Comparison of ENCODE assay signal across 8 cellular contexts in the genomic region with DNA sequence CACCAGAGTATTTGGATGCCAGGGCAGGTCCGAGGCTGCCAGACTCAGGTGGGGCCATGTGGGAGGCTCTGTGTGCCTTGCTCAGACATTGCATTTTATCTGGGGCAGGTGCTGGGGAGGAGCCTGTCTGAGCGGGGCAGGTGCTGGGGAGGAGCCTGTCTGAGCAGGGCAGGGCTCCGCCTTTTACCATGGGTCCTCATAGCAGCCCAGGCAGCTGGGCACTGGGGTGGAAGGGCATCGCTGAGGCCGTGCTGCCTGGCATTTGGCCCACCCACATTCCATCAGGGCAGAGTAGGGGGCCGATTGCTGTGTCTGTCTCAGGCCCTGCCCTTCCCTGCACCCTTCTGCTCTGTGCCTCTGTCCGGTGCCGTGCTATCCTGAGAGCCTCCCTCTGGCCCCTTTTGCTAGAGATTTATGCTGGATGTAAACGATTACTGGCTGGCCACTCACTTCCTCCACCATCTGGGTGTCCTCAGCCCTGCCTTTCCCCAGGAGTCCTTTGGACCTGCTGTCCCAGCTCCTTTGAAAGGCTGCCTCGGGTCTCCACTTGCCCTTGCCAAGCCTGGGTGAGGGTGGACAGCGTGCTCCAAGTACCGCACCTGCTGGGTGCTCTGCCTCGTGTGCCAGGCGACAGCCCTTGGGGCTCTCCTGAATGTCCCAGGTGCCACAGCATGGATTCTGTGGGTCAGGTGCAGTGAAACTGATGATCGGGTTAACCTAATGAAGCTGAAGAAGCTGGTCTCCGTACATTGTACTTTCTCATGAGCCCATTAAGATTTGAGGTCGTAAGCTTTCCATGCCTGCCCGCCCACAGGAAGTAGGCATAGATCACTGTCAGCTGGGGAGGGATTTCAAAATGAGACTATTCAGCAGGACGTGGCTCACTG.
A peak's percentile ranks its signal among the peaks of the same experiment; 100 is the strongest.
DNase-seq lines count a peak whose midpoint lies in the region; TF ChIP-seq lines count a peak whose summit lies in the region.

No MANE protein-coding gene starts in this region.

- H3K4me3 Mint-ChIP-seq in nephron progenitor cell: no peak overlapping the region
- H3K4me3 Mint-ChIP-seq in CD8-positive, alpha-beta memory T cell: peak overlapping the region in 1 of 7 donors; percentile 10

- no peaks in the 10 kb centered on the region for H3K27me3 Mint-ChIP-seq in nephron progenitor cell (ENCODE audit: low read depth, poor library complexity)
- no peaks in the 10 kb centered on the region for H3K27me3 Mint-ChIP-seq in CD8-positive, alpha-beta memory T cell

- H3K4me1 ChIP-seq in CD8-positive, alpha-beta memory T cell (ENCODE audit: insufficient read depth, low read length): no peaks in the 10 kb centered on the region

- H3K9me3 Mint-ChIP-seq in nephron progenitor cell: no peaks in the 10 kb centered on the region
- no peaks in the 10 kb centered on the region for H3K9me3 Mint-ChIP-seq in CD8-positive, alpha-beta memory T cell

- DNase-seq in GM04503 (ENCODE audit: low read depth) (peak; percentile 40), NCI-H2107 (lab: John Stamatoyannopoulos, UW) (peak; percentile 73), cerebellar cortex (ENCODE audit: low spot score) (peak; percentile 85), nephron progenitor cell (no peak), amniotic stem cell (lab: John Stamatoyannopoulos, UW) (no peak), KG1 (lab: John Stamatoyannopoulos, UW) (no peak), MG63 (no peak)
- no peak for DNase-seq in CD8-positive, alpha-beta memory T cell

- H3K9me3 ChIP-seq in CD8-positive, alpha-beta memory T cell (ENCODE audit: low read length): no peaks in the 10 kb centered on the region
- no peaks in the 10 kb centered on the region for H3K9me3 ChIP-seq in MG63

- H3K27ac ChIP-seq in CD8-positive, alpha-beta memory T cell (ENCODE audit: low read depth, low read length): no peak overlapping the region

- no peak for TF ChIP-seq CTCF in nephron progenitor cell (IDR thresholded peaks at IDR 0.05)

- peak overlapping the region; percentile 67 for H3K27ac Mint-ChIP-seq in nephron progenitor cell
- H3K27ac Mint-ChIP-seq in CD8-positive, alpha-beta memory T cell: peak overlapping the region in 3 of 8 donors; percentile 51 to 85 (median 66)

- POLR2A ChIA-PET in CD8-positive, alpha-beta memory T cell (lab: Charles Lee): no interaction called here

- peaks cover 10% of the 10 kb centered on the region for H3K36me3 Mint-ChIP-seq in nephron progenitor cell (ENCODE audit: low read depth)
- H3K36me3 Mint-ChIP-seq in CD8-positive, alpha-beta memory T cell: peaks cover 0 to 21% (median 8%) of the 10 kb centered on the region in 3 donors

- peaks cover 56% of the 10 kb centered on the region for H3K4me1 Mint-ChIP-seq in nephron progenitor cell
- H3K4me1 Mint-ChIP-seq in CD8-positive, alpha-beta memory T cell: peaks cover 44 to 90% (median 50%) of the 10 kb centered on the region in 3 donors

- CTCF ChIA-PET in CD8-positive, alpha-beta memory T cell (lab: Charles Lee): no interaction called here

- no peaks in the 10 kb centered on the region for H3K27me3 ChIP-seq in CD8-positive, alpha-beta memory T cell (ENCODE audit: insufficient read depth, low read length, poor library complexity, severe bottlenecking)
- no peaks in the 10 kb centered on the region for H3K27me3 ChIP-seq in MG63

- H3K36me3 ChIP-seq in CD8-positive, alpha-beta memory T cell (ENCODE audit: insufficient read depth, low read length): no peaks in the 10 kb centered on the region
- H3K36me3 ChIP-seq in MG63: no peaks in the 10 kb centered on the region

- no peak overlapping the region for H3K4me3 ChIP-seq in CD8-positive, alpha-beta memory T cell (ENCODE audit: low read length)
- H3K4me3 ChIP-seq in MG63: no peak overlapping the region

Comparison
In these comparisons a context has a peak if more than half of its experiments do, and no peak if none do; other contexts are left out.
1. DNase-seq: peak in GM04503 (single experiment), NCI-H2107 (single experiment) and cerebellar cortex (single experiment); none in nephron progenitor cell (single experiment), CD8-positive, alpha-beta memory T cell (0 of 5), amniotic stem cell (single experiment), KG1 (single experiment) and MG63 (single experiment).